Comparison of ENCODE assay signal across 15 cellular contexts in genomic region chr2:153169567-153169966, GRCh38.
DNase-seq lines count a peak whose midpoint lies in the region; ATAC-seq and TF ChIP-seq lines count a peak whose summit lies in the region.
"Had no signal": no experiment of that assay in that cellular context is flagged by ENCODE, and none has a peak within 500 bp of the region (broad histone marks: within the 10 kb centered on the region; RNA-seq: fewer than 3 reads in every experiment).

No MANE protein-coding gene starts in this region.

- H3K9me3 ChIP-seq in mucosa of descending colon: no peaks in the 10 kb centered on the region
- H3K9me3 ChIP-seq: BLaER1 treated with 17β-estradiol and CSF1 and Interleukin-3, amounts not matched to agents 10 nM and 100 nM; HAP-1 had no signal

- peaks cover 4% of the 10 kb centered on the region for H3K9me3 Mint-ChIP-seq in progenitor cell of endocrine pancreas (ENCODE audit: low read depth)
- H3K9me3 Mint-ChIP-seq: GM23338 had no signal

- DNase-seq in NCI-H82 (lab: John Stamatoyannopoulos, UW) (peak; percentile 58), NCI-H82 treated with DMSO at 0.1 percent for 48 hours (lab: John Stamatoyannopoulos, UW; ENCODE audit: unreplicated experiment) (no peak), NCI-H748 treated with DMSO at 0.1 percent for 48 hours (lab: John Stamatoyannopoulos, UW) (peak; percentile 12), mucosa of descending colon (peak in 1 of 3 donors; percentile 2), progenitor cell of endocrine pancreas (ENCODE audit: low spot score, unreplicated experiment) (no peak)
- DNase-seq in stimulated activated CD4-positive, alpha-beta T cell treated with anti-CD3 and anti-CD28 coated beads, Interleukin-15, amount 100 ng/mL, for 24 hours: no peak
- DNase-seq: ACHN; CD4-positive, CD25-positive, alpha-beta regulatory T cell; DMS53 had no signal

- ATAC-seq in mucosa of descending colon (peak; percentile 44), GM18870 (IDR thresholded peaks at IDR 0.05; ENCODE audit: unreplicated experiment) (no peak), GM21526 (IDR thresholded peaks at IDR 0.05; ENCODE audit: low FRiP score, unreplicated experiment) (no peak)
- ATAC-seq: GM12878, GM23338 had no signal

- intact Hi-C loops in mucosa of descending colon (cut with DNase I, micrococcal nuclease): no loop called here

- peaks cover 13% of the 10 kb centered on the region for H3K4me1 Mint-ChIP-seq in progenitor cell of endocrine pancreas (ENCODE audit: low read depth)
- H3K4me1 Mint-ChIP-seq: CD4-positive, CD25-positive, alpha-beta regulatory T cell; GM23338 had no signal

- H3K4me1 ChIP-seq in mucosa of descending colon (ENCODE audit: low read depth): peaks cover 6% of the 10 kb centered on the region
- H3K4me1 ChIP-seq: BLaER1 treated with 17β-estradiol and CSF1 and Interleukin-3, amounts not matched to agents 10 nM and 100 nM; HAP-1 had no signal

- H3K27ac Mint-ChIP-seq in progenitor cell of endocrine pancreas: peak overlapping the region; percentile 27
- H3K27ac Mint-ChIP-seq: CD4-positive, CD25-positive, alpha-beta regulatory T cell; GM23338 had no signal

- H3K36me3 ChIP-seq in mucosa of descending colon (ENCODE audit: low read depth): no peaks in the 10 kb centered on the region
- H3K36me3 ChIP-seq: BLaER1 treated with 17β-estradiol and CSF1 and Interleukin-3, amounts not matched to agents 10 nM and 100 nM; HAP-1 had no signal

- H3K27me3 Mint-ChIP-seq in progenitor cell of endocrine pancreas: no peaks in the 10 kb centered on the region
- H3K27me3 Mint-ChIP-seq: CD4-positive, CD25-positive, alpha-beta regulatory T cell had no signal

- H3K4me3 ChIP-seq in mucosa of descending colon: no peak overlapping the region
- H3K4me3 ChIP-seq: BLaER1 treated with 17β-estradiol and CSF1 and Interleukin-3, amounts not matched to agents 10 nM and 100 nM; GM12878; GM23338; HAP-1 had no signal

- peaks cover 1% of the 10 kb centered on the region for H3K36me3 Mint-ChIP-seq in progenitor cell of endocrine pancreas (ENCODE audit: insufficient read depth)
- H3K36me3 Mint-ChIP-seq: CD4-positive, CD25-positive, alpha-beta regulatory T cell had no signal

- no peak for TF ChIP-seq CTCF in mucosa of descending colon (IDR thresholded peaks at IDR 0.05)
- TF ChIP-seq CTCF in progenitor cell of endocrine pancreas (IDR thresholded peaks at IDR 0.05; ENCODE audit: unreplicated experiment): no peak

- no peak overlapping the region for H3K4me3 Mint-ChIP-seq in progenitor cell of endocrine pancreas (ENCODE audit: low read depth)
- H3K4me3 Mint-ChIP-seq: CD4-positive, CD25-positive, alpha-beta regulatory T cell; GM23338 had no signal

Comparison
In these comparisons a context has a peak if more than half of its experiments do, and no peak if none do; other contexts are left out.
1. DNase-seq: peak in NCI-H82 (single experiment) and NCI-H748 treated with DMSO at 0.1 percent for 48 hours (single experiment); none in NCI-H82 treated with DMSO at 0.1 percent for 48 hours (single experiment), progenitor cell of endocrine pancreas (single experiment) and stimulated activated CD4-positive, alpha-beta T cell treated with anti-CD3 and anti-CD28 coated beads, Interleukin-15, amount 100 ng/mL, for 24 hours (single experiment).